In genomic region chr9:86655147-86655546, GRCh38 we compare ENCODE assay signal across 17 cellular contexts.
"Had no signal": no experiment of that assay in that cellular context is flagged by ENCODE, and none has a peak within 500 bp of the region (broad histone marks: within the 10 kb centered on the region; RNA-seq: fewer than 3 reads in every experiment).

No MANE protein-coding gene starts in this region.

- H3K4me3 ChIP-seq: dorsolateral prefrontal cortex, heart left ventricle, left ventricle myocardium inferior, sigmoid colon, upper lobe of left lung had no signal

- H3K27me3 ChIP-seq: heart left ventricle, sigmoid colon, upper lobe of left lung had no signal

- H3K27ac ChIP-seq: dorsolateral prefrontal cortex, heart left ventricle, left ventricle myocardium inferior, sigmoid colon, upper lobe of left lung had no signal

- H3K4me1 Mint-ChIP-seq: neural crest cell had no signal

- H3K4me1 ChIP-seq: heart left ventricle, left ventricle myocardium inferior, upper lobe of left lung had no signal

- H3K36me3 ChIP-seq: heart left ventricle, left ventricle myocardium inferior, sigmoid colon, upper lobe of left lung had no signal

- H3K27ac Mint-ChIP-seq: activated naive CD8-positive, alpha-beta T cell had no signal

- FAIRE-seq: frontal cortex, keratinocyte had no signal

- H3K27me3 Mint-ChIP-seq: activated naive CD8-positive, alpha-beta T cell had no signal

- H3K4me3 Mint-ChIP-seq: activated naive CD8-positive, alpha-beta T cell; neural crest cell had no signal

- H3K9me3 ChIP-seq: heart left ventricle, sigmoid colon had no signal

- H3K36me3 Mint-ChIP-seq: activated naive CD8-positive, alpha-beta T cell had no signal

- DNase-seq: activated CD4-positive, alpha-beta T cell treated with anti-CD3 and anti-CD28 coated beads, Interleukin-2, amount 50 U/mL, for 1 hour; activated CD4-positive, CD25-positive, alpha-beta regulatory T cell; activated effector memory CD4-positive, alpha-beta T cell treated with Interleukin-2 at 50 U/mL for 16 hours; amygdala; dorsolateral prefrontal cortex; heart left ventricle; left ventricle myocardium inferior; mesendoderm; sigmoid colon; stimulated activated CD4-positive, alpha-beta T cell treated with anti-CD3 and anti-CD28 coated beads, Interleukin-12 subunit alpha, Interleukin-12 subunit beta, amount 100 ng/mL, for 4 hours; stimulated activated CD4-positive, alpha-beta T cell treated with anti-CD3 and anti-CD28 coated beads, Interleukin-2, amount 100 ng/mL, for 48 hours; stimulated activated naive CD8-positive, alpha-beta T cell treated with anti-CD3 and anti-CD28 coated beads, Interleukin-15, Interleukin-2, amounts not matched to agents 100 U/mL and 50 U/mL, for 24 hours; upper lobe of left lung had no signal

- ATAC-seq: heart left ventricle; stimulated activated naive CD8-positive, alpha-beta T cell treated with anti-CD3 and anti-CD28 coated beads, Interleukin-15, Interleukin-2, amounts not matched to agents 100 U/mL and 50 U/mL, for 24 hours had no signal
